Comparison of ENCODE assay signal across 26 cellular contexts in genomic region chr6:122126894-122127293, GRCh38.
"Had no signal": no experiment of that assay in that cellular context is flagged by ENCODE, and none has a peak within 500 bp of the region (broad histone marks: within the 10 kb centered on the region; RNA-seq: fewer than 3 reads in every experiment).

No MANE protein-coding gene starts in this region.

- H3K4me3 ChIP-seq: cardiac muscle cell had no signal

- DNase-seq: activated B cell treated with CpG ODN at 0.5 μM for 24 hours; activated CD4-positive, alpha-beta memory T cell treated with anti-CD3 and anti-CD28 coated beads for 36 hours; activated CD4-positive, alpha-beta T cell treated with anti-CD3 and anti-CD28 coated beads for 1 hour; activated CD4-positive, alpha-beta T cell treated with anti-CD3 and anti-CD28 coated beads, Interleukin-2, amount 10 ng/mL, durations not matched to agents 24 days and 14 days; activated CD8-positive, alpha-beta memory T cell treated with anti-CD3 and anti-CD28 coated beads for 24 hours; activated gamma-delta T cell treated with Interleukin-2 at 50 U/mL for 16 hours; activated naive CD4-positive, alpha-beta T cell treated with anti-CD3 and anti-CD28 coated beads, Interleukin-2, amount 10 ng/mL, durations not matched to agents 7 days and 5 days; activated naive CD8-positive, alpha-beta T cell treated with anti-CD3 and anti-CD28 coated beads for 36 hours; activated T-cell treated with anti-CD3 and anti-CD28 coated beads for 4 hours; activated T-cell treated with anti-CD3 and anti-CD28 coated beads, Interleukin-2, amount 50 U/mL, for 48 hours; brain microvascular endothelial cell; cerebellar nuclear complex; KBM-7; NCI-H1092; NCI-H1417; NCI-H1930; NCI-H2171 treated with DMSO at 0.1 percent for 48 hours; NCI-H226; NCI-H526; NCI-H82; SIG-M5; T-helper 17 cell; T-helper 9 cell had no signal

- ATAC-seq: activated T-helper 17 cell treated with anti-CD3 and anti-CD28 coated beads, Interleukin-2, amount 50 U/mL, for 72 hours; T-helper 17 cell had no signal

- FAIRE-seq: RCC 7860 had no signal

- H3K36me3 ChIP-seq: brain microvascular endothelial cell, cardiac muscle cell had no signal

- H3K27me3 ChIP-seq: brain microvascular endothelial cell, cardiac muscle cell had no signal

- H3K27ac ChIP-seq: brain microvascular endothelial cell, cardiac muscle cell had no signal
